In genomic region chr4:144646523-144647094, GRCh38 we compare ENCODE assay signal across 8 cellular contexts. TPM values are rescaled to one million over a fixed set of nuclear protein-coding genes. Genes with fewer than 3 reads are reported as not detected.
DNase-seq lines count a peak whose midpoint lies in the region; ATAC-seq, FAIRE-seq and TF ChIP-seq lines count a peak whose summit lies in the region.

No MANE protein-coding gene starts in this region.

- WGBS in GM12878 (ENCODE audit: insufficient coverage, insufficient replicate concordance, low lambda C conversion rate, missing lambda C conversion rate), result 11% methylated on average over 22 of the region's 22 CpGs
- 1 to 3% (median 2%) methylated on average over 22 of the region's 22 CpGs for WGBS in stomach, 5 donors

- H3K27ac ChIP-seq in GM12878 (ENCODE audit: control insufficient read depth, insufficient read depth), result no peak overlapping the region
- peak overlapping the region in 4 of 5 donors; percentile 5 to 74 (median 60) for H3K27ac ChIP-seq in stomach

- no peaks in the 10 kb centered on the region for H3K4me1 ChIP-seq in GM12878 (ENCODE audit: control insufficient read depth, insufficient read depth, low read length)
- H3K4me1 ChIP-seq in stomach, result peaks cover 11 to 28% (median 23%) of the 10 kb centered on the region in 4 donors

- TSS peak; percentile 61 for BruUV-seq in GM12878 (replicated peaks; lab: Mats Ljungman, UMichigan)

- no peaks in the 10 kb centered on the region for H3K79me2 ChIP-seq in GM12878 (ENCODE audit: control insufficient read depth, insufficient read depth, low read length)

- peak overlapping the region; percentile 26; the same call in 1 of the 2 replicates for H3K4me2 ChIP-seq in GM12878 (ENCODE audit: control insufficient read depth, insufficient read depth)

- H4K20me1 ChIP-seq in GM12878 (ENCODE audit: control insufficient read depth, insufficient read depth), result no peaks in the 10 kb centered on the region

- DNase-seq in GM10266 (ENCODE audit: extremely low spot score) (peak; percentile 32), GM12878 (ENCODE audit: low read depth, low spot score) (no peak), left kidney (ENCODE audit: low read depth, low spot score) (peak; percentile 73), stomach (no peak), KG1 (lab: John Stamatoyannopoulos, UW) (no peak), NCI-H510A treated with DMSO at 0.1 percent for 48 hours (lab: John Stamatoyannopoulos, UW) (no peak)
- no peak for DNase-seq in NK-92 treated with Interleukin-12 subunit alpha and Interleukin-12 subunit beta, amount 100 ng/mL, for 24 hours (lab: John Stamatoyannopoulos, UW)

- in situ Hi-C loops in GM12878 (cut with MboI), result no loop called here

- POLR2A ChIA-PET in GM12878 (lab: Charles Lee), result no interaction called here

- peaks cover 3 to 17% of the 10 kb centered on the region in 2 experiments; a peak in 3 of 4 replicates for H3K27me3 ChIP-seq in GM12878 (replicated peaks in 1 of 2; ENCODE audit: control insufficient read depth in 2 of 2, insufficient read depth in 2 of 2, low read length in 1 of 2)
- H3K27me3 ChIP-seq in stomach, result peaks cover 3 to 52% (median 34%) of the 10 kb centered on the region in 3 donors

- ATAC-seq in HG03159 (IDR thresholded peaks at IDR 0.05; ENCODE audit: unreplicated experiment) (peak; percentile 33), GM12878 (peak; percentile 55)

- H3K36me3 ChIP-seq in GM12878 (ENCODE audit: control insufficient read depth in 2 of 2, insufficient read depth in 2 of 2, low read length in 1 of 2) (no peaks in the 10 kb centered on the region), stomach (no peaks in the 10 kb centered on the region)

- no peak for TF ChIP-seq CTCF in GM10266 (IDR thresholded peaks at IDR 0.05; ENCODE audit: control insufficient read depth, insufficient read depth, low read depth, missing control alignments)
- no peak for TF ChIP-seq CTCF in GM12878 (IDR thresholded peaks at IDR 0.05 in 2 of 3, conservative IDR thresholded peaks at IDR 0.05 in 1 of 3; ENCODE audit: control insufficient read depth in 2 of 3, extremely low read depth in 1 of 3, insufficient read depth in 1 of 3, low read depth in 3 of 3, low read length in 3 of 3)
- TF ChIP-seq CTCF in stomach (IDR thresholded peaks at IDR 0.05), result no peak

- no peak for FAIRE-seq in GM12878 (lab: Jason Lieb, UNC)

- no peak for TF ChIP-seq RAD21 in GM12878 (IDR thresholded peaks at IDR 0.05; ENCODE audit: insufficient read depth, low read depth, low read length)

- TF ChIP-seq POLR2A in GM12878 (IDR thresholded peaks at IDR 0.05; ENCODE audit: low read depth, low read length), result no peak
- no peak for TF ChIP-seq POLR2A in stomach (IDR thresholded peaks at IDR 0.05)

- no peak overlapping the region for H3K9ac ChIP-seq in GM12878 (ENCODE audit: control insufficient read depth, insufficient read depth, low read length)

- TF ChIP-seq EP300 in GM12878 (IDR thresholded peaks at IDR 0.05; ENCODE audit: borderline replicate concordance in 1 of 2, control insufficient read depth in 1 of 2, low read depth in 2 of 2, low read length in 2 of 2) (no peak), stomach (IDR thresholded peaks at IDR 0.05) (no peak)

- intact Hi-C loops in GM12878 (cut with micrococcal nuclease; ENCODE audit: unreplicated experiment), result loop anchor here (5.0 kb wide), 2 partner anchors 141 to 416 kb away; no protein-coding TSS in a partner anchor
- intact Hi-C loops in stomach (cut with DNase I; ENCODE audit: low total_unique reads), result no loop called here

- H2AFZ ChIP-seq in GM12878 (ENCODE audit: control insufficient read depth, low read depth, low read length), result no peak overlapping the region

- H3K9me3 ChIP-seq in GM12878 (replicated peaks; ENCODE audit: control insufficient read depth, insufficient read depth, low read length), result no peaks in the 10 kb centered on the region
- H3K9me3 ChIP-seq in stomach, result no peaks in the 10 kb centered on the region

- H3K4me3 ChIP-seq in GM12878, result peak overlapping the region; percentile 8; the same call in 1 of the 2 replicates
- peak overlapping the region; percentile 51 to 62 (median 53) for H3K4me3 ChIP-seq in stomach

- SMC1A ChIA-PET in GM12878 (lab: Charles Lee; ENCODE audit: uncharacterized antibody, unreplicated experiment), result no interaction called here

- RAD21 ChIA-PET in GM12878 (lab: Charles Lee; ENCODE audit: unreplicated experiment), result no interaction called here

- CTCF ChIA-PET in GM12878 (lab: Yijun Ruan, JAX), result no interaction called here

TF ChIP-seq in GM12878, 131 proteins besides CTCF, POLR2A, EP300 and RAD21:
- TF ChIP-seq SPI1 (IDR thresholded peaks at IDR 0.05; ENCODE audit: borderline replicate concordance, insufficient read depth, low read depth, low read length), result no peak

RNA-seq across cellular contexts. Expression of gene HHIP, which starts 0.7 kb away (rescaled TPM):
- total RNA-seq in GM12878 (2013; cell fraction: nucleolus; rRNA removed), result 4.0 and 5.4 TPM in 2 replicates
- 0.06 and 0.11 TPM in 2 replicates for total RNA-seq in GM12878 (2014; rRNA removed)
- total RNA-seq in GM12878 (2014; rRNA removed; fragmentation: Illumina TruSeq; extraction: Trizol), result not detected in 2 replicates
- total RNA-seq in GM12878 (2021), result 0.11 and 0.38 TPM in 2 replicates
- polyA plus RNA-seq in GM12878 (2011; ENCODE audit: low read depth), result not detected
- 0.35 and 0.63 TPM in 2 replicates for polyA plus RNA-seq in GM12878 (2011; rRNA removed)
- 0.27 and 0.48 TPM in 2 replicates for polyA plus RNA-seq in GM12878 (2011; cell fraction: cytosol; rRNA removed)
- 0.54 and 0.88 TPM in 2 replicates for polyA plus RNA-seq in GM12878 (2011; cell fraction: nucleus; rRNA removed)
- not detected in 2 replicates for polyA plus RNA-seq in GM12878 (2012)
- 0.24 and 2.9 TPM in 2 replicates for polyA plus RNA-seq in GM12878 (2014; fragmentation: Illumina TruSeq; extraction: Trizol)
- under 1 TPM; 0.13 to 0.16 TPM for polyA plus RNA-seq in GM12878 (2014; fragmentation: Nextera tagmentation; extraction: Ambion mirVana)
- polyA plus RNA-seq in GM12878 (2014; rRNA removed), result 0.33 TPM in 1 of 2 replicates, not detected in the other
- under 1 TPM; 0.13 to 0.56 TPM for polyA plus RNA-seq in GM12878 (2016; fragmentation: Nextera tagmentation; extraction: Ambion mirVana)
- 0.37 and 0.52 TPM in 2 replicates for polyA minus RNA-seq in GM12878 (2011; rRNA and poly(A)+ RNA removed)
- polyA minus RNA-seq in GM12878 (2011; cell fraction: cytosol; rRNA and poly(A)+ RNA removed), result not detected in 2 replicates
- polyA minus RNA-seq in GM12878 (2011; cell fraction: nucleus; rRNA and poly(A)+ RNA removed), result 0.97 and 2.4 TPM in 2 replicates
- 10 to 100 TPM in 2 of 5 donors, 1 to 10 TPM in 1, under 1 TPM in 1, not detected in 1; 0.29 to 33.0 (median 20.4) TPM for total RNA-seq in stomach
- 1 to 10 TPM in 2 of 3 donors, under 1 TPM in 1; 0.73 to 3.5 (median 3.2) TPM for polyA plus RNA-seq in stomach

Comparison
In these comparisons a context has a peak if more than half of its experiments do, and no peak if none do; other contexts are left out.
1. DNase-seq: peak in GM10266 (single experiment) and left kidney (single experiment); none in GM12878 (single experiment), stomach (single experiment), KG1 (single experiment), NK-92 treated with Interleukin-12 subunit alpha and Interleukin-12 subunit beta, amount 100 ng/mL, for 24 hours (single experiment) and NCI-H510A treated with DMSO at 0.1 percent for 48 hours (single experiment).